In the genomic region with DNA sequence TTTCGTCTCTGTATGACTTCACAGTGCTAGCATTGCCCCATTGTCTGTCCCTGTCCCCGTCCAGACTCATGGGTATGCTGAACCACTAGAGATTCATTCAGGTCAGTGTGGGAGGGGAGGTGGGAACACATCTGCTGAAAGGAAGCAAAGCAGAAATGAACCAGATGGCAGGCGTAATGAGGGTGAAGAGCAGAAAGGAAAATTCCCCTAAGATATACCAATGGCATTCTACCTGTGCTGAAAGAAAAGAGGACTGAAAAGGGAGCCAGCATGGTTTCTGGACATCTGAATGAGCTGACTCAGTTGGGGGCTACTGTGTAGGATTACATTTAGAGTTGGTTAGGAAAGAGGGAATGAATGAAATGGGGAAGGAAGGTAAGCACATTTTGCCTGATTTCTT, we compare ENCODE assay signal across 20 cellular contexts.
DNase-seq lines count a peak whose midpoint lies in the region; ATAC-seq and TF ChIP-seq lines count a peak whose summit lies in the region.
"Had no signal": no experiment of that assay in that cellular context is flagged by ENCODE, and none has a peak within 500 bp of the region (broad histone marks: within the 10 kb centered on the region; RNA-seq: fewer than 3 reads in every experiment).

No MANE protein-coding gene starts in this region.

- no peak; the same call in 2 of the 3 replicates for ATAC-seq in SK-N-SH treated with all-trans-retinoic acid at 6 μM for 48 hours
- ATAC-seq: A549 had no signal

- no peaks in the 10 kb centered on the region for H3K79me2 ChIP-seq in SK-N-SH (ENCODE audit: insufficient read depth)

- no peaks in the 10 kb centered on the region for H3K9me3 ChIP-seq in SK-N-SH
- H3K9me3 ChIP-seq: A549; BLaER1 treated with 17β-estradiol and CSF1 and Interleukin-3, amounts not matched to agents 10 nM and 100 nM; SJCRH30 had no signal

- H3K27ac Mint-ChIP-seq in activated CD4-positive, alpha-beta T cell treated with anti-CD3 and anti-CD28 coated beads, Interleukin-2, amount 10 ng/mL, durations not matched to agents 24 days and 14 days = no peak overlapping the region
- H3K27ac Mint-ChIP-seq: CD8-positive, alpha-beta memory T cell had no signal

- no peaks in the 10 kb centered on the region for H3K4me1 Mint-ChIP-seq in activated CD4-positive, alpha-beta T cell treated with anti-CD3 and anti-CD28 coated beads, Interleukin-2, amount 10 ng/mL, durations not matched to agents 24 days and 14 days
- H3K4me1 Mint-ChIP-seq: CD8-positive, alpha-beta memory T cell had no signal

- H3K27me3 Mint-ChIP-seq in activated CD4-positive, alpha-beta T cell treated with anti-CD3 and anti-CD28 coated beads, Interleukin-2, amount 10 ng/mL, durations not matched to agents 24 days and 14 days = no peaks in the 10 kb centered on the region

- DNase-seq in SK-N-SH (peak; percentile 7), cerebellar cortex (ENCODE audit: low spot score) (peak; percentile 3), iPS-NIHi11 (ENCODE audit: low spot score) (peak; percentile 22), A172 (ENCODE audit: low spot score) (no peak), retina (no peak), SHP77 treated with DMSO at 0.1 percent for 48 hours (lab: John Stamatoyannopoulos, UW) (no peak)
- DNase-seq in activated CD4-positive, alpha-beta T cell treated with anti-CD3 and anti-CD28 coated beads, Interleukin-2, amount 10 ng/mL, durations not matched to agents 24 days and 14 days = no peak
- DNase-seq: CD8-positive, alpha-beta memory T cell; Karpas-422; MG63; NCI-H1092; NCI-H146; NCI-H2081 treated with DMSO at 0.1 percent for 48 hours; NCI-H226; NCI-H526 treated with DMSO at 0.1 percent for 48 hours; OCI-M1; SJCRH30 had no signal

- no peaks in the 10 kb centered on the region for H3K36me3 Mint-ChIP-seq in activated CD4-positive, alpha-beta T cell treated with anti-CD3 and anti-CD28 coated beads, Interleukin-2, amount 10 ng/mL, durations not matched to agents 24 days and 14 days (ENCODE audit: low read depth)
- H3K36me3 Mint-ChIP-seq: CD8-positive, alpha-beta memory T cell had no signal

- CTCF ChIA-PET in SK-N-SH (lab: Yijun Ruan, JAX) = no interaction called here

- intact Hi-C loops in activated CD4-positive, alpha-beta T cell treated with anti-CD3 and anti-CD28 coated beads, Interleukin-2, amount 10 ng/mL, durations not matched to agents 24 days and 14 days (cut with micrococcal nuclease) = no loop called here

- H3K36me3 ChIP-seq in SK-N-SH (replicated peaks in 1 of 2; ENCODE audit: control insufficient read depth in 1 of 2, insufficient read depth in 2 of 2, low read length in 1 of 2) = no peaks in the 10 kb centered on the region
- H3K36me3 ChIP-seq: BLaER1 treated with 17β-estradiol and CSF1 and Interleukin-3, amounts not matched to agents 10 nM and 100 nM; SJCRH30 had no signal

- WGBS in SK-N-SH (ENCODE audit: low lambda C conversion rate) = 75% methylated on average over 3 of the region's 3 CpGs

- no peaks in the 10 kb centered on the region for H4K20me1 ChIP-seq in SK-N-SH (ENCODE audit: insufficient read depth)
- H4K20me1 ChIP-seq: BLaER1 treated with 17β-estradiol and CSF1 and Interleukin-3, amounts not matched to agents 10 nM and 100 nM had no signal

- POLR2A ChIA-PET in SK-N-SH (lab: Yijun Ruan, JAX) = no interaction called here

- H3K9me2 ChIP-seq in SK-N-SH = no peaks in the 10 kb centered on the region

- TF ChIP-seq RAD21 in SK-N-SH (IDR thresholded peaks at IDR 0.05; ENCODE audit: low read length) = no peak

- no peak overlapping the region for H3K4me3 ChIP-seq in SK-N-SH (ENCODE audit: low read depth in 2 of 2, low read length in 1 of 2)
- H3K4me3 ChIP-seq: A549; BLaER1 treated with 17β-estradiol and CSF1 and Interleukin-3, amounts not matched to agents 10 nM and 100 nM; MG63; SJCRH30 had no signal

- H3K4me1 ChIP-seq in SK-N-SH (ENCODE audit: control insufficient read depth in 1 of 2, insufficient read depth in 2 of 2, low read depth in 1 of 2, low read length in 1 of 2) = peaks cover 7 to 15% of the 10 kb centered on the region in 2 experiments; a peak in 3 of 4 replicates
- H3K4me1 ChIP-seq: A549 had no signal

- no peak for TF ChIP-seq CTCF in SK-N-SH (IDR thresholded peaks at IDR 0.05)

- H3K27ac ChIP-seq in SK-N-SH (ENCODE audit: low read depth in 2 of 2, low read length in 1 of 2) = peak overlapping the region in 1 of 2 experiments; percentile 16; a peak in 2 of 4 replicates
- H3K27ac ChIP-seq: A549; BLaER1 treated with 17β-estradiol and CSF1 and Interleukin-3, amounts not matched to agents 10 nM and 100 nM; SJCRH30 had no signal

- H3K4me2 ChIP-seq in SK-N-SH = no peak overlapping the region
- H3K4me2 ChIP-seq: A549; BLaER1 treated with 17β-estradiol and CSF1 and Interleukin-3, amounts not matched to agents 10 nM and 100 nM had no signal

- H3K4me3 Mint-ChIP-seq in activated CD4-positive, alpha-beta T cell treated with anti-CD3 and anti-CD28 coated beads, Interleukin-2, amount 10 ng/mL, durations not matched to agents 24 days and 14 days = no peak overlapping the region

- no peak overlapping the region for H3K9ac ChIP-seq in SK-N-SH
- H3K9ac ChIP-seq: BLaER1 treated with 17β-estradiol and CSF1 and Interleukin-3, amounts not matched to agents 10 nM and 100 nM had no signal

- H3K9me3 Mint-ChIP-seq in activated CD4-positive, alpha-beta T cell treated with anti-CD3 and anti-CD28 coated beads, Interleukin-2, amount 10 ng/mL, durations not matched to agents 24 days and 14 days = no peaks in the 10 kb centered on the region

- H3F3A ChIP-seq in SK-N-SH (replicated peaks; ENCODE audit: insufficient read depth) = peaks cover 9% of the 10 kb centered on the region

- no peak for TF ChIP-seq EP300 in SK-N-SH (IDR thresholded peaks at IDR 0.05; ENCODE audit: borderline replicate concordance in 1 of 2, low read depth in 1 of 2, low read length in 1 of 2)

- H2AFZ ChIP-seq in SK-N-SH (ENCODE audit: low read depth) = no peak overlapping the region

- H3K27me3 ChIP-seq in SK-N-SH (ENCODE audit: insufficient read depth) = no peaks in the 10 kb centered on the region
- H3K27me3 ChIP-seq: BLaER1 treated with 17β-estradiol and CSF1 and Interleukin-3, amounts not matched to agents 10 nM and 100 nM; MG63; SJCRH30 had no signal

TF ChIP-seq in SK-N-SH, 30 proteins besides CTCF, POLR2A, EP300 and RAD21 (continues in another document):
- TF ChIP-seq REST (IDR thresholded peaks at IDR 0.05; ENCODE audit: low read depth, low read length) = no peak
- no peak for TF ChIP-seq ELF1 (IDR thresholded peaks at IDR 0.05)
- no peak for TF ChIP-seq SIN3A (IDR thresholded peaks at IDR 0.05; ENCODE audit: borderline replicate concordance, low read depth, low read length)

TF ChIP-seq in SK-N-SH treated with all-trans-retinoic acid at 6 μM for 48 hours, 23 proteins besides CTCF, POLR2A, EP300 and RAD21 (continues in another document):
- TF ChIP-seq CREB5 (CRISPR knock-in tag; IDR thresholded peaks at IDR 0.05; ENCODE audit: low read depth) (no peak), TCF4 (CRISPR knock-in tag; IDR thresholded peaks at IDR 0.05; ENCODE audit: borderline replicate concordance) (no peak), ZFP30 (CRISPR knock-in tag; IDR thresholded peaks at IDR 0.05) (no peak), TOX (CRISPR knock-in tag; IDR thresholded peaks at IDR 0.05; ENCODE audit: borderline replicate concordance) (no peak), ZC3H10 (CRISPR knock-in tag; IDR thresholded peaks at IDR 0.05) (no peak), ISL1 (CRISPR knock-in tag; IDR thresholded peaks at IDR 0.05) (no peak), POU6F1 (CRISPR knock-in tag; IDR thresholded peaks at IDR 0.05; ENCODE audit: borderline replicate concordance, low read depth) (no peak)
- TF ChIP-seq, protein P1, sequence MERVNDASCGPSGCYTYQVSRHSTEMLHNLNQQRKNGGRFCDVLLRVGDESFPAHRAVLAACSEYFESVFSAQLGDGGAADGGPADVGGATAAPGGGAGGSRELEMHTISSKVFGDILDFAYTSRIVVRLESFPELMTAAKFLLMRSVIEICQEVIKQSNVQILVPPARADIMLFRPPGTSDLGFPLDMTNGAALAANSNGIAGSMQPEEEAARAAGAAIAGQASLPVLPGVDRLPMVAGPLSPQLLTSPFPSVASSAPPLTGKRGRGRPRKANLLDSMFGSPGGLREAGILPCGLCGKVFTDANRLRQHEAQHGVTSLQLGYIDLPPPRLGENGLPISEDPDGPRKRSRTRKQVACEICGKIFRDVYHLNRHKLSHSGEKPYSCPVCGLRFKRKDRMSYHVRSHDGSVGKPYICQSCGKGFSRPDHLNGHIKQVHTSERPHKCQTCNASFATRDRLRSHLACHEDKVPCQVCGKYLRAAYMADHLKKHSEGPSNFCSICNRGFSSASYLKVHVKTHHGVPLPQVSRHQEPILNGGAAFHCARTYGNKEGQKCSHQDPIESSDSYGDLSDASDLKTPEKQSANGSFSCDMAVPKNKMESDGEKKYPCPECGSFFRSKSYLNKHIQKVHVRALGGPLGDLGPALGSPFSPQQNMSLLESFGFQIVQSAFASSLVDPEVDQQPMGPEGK (CRISPR knock-in tag; IDR thresholded peaks at IDR 0.05; ENCODE audit: borderline replicate concordance) = no peak

Comparison
In these comparisons a context has a peak if more than half of its experiments do, and no peak if none do; other contexts are left out.
1. DNase-seq: peak in SK-N-SH (single experiment), cerebellar cortex (single experiment) and iPS-NIHi11 (single experiment); none in A172 (single experiment), retina (single experiment), SHP77 treated with DMSO at 0.1 percent for 48 hours (single experiment) and activated CD4-positive, alpha-beta T cell treated with anti-CD3 and anti-CD28 coated beads, Interleukin-2, amount 10 ng/mL, durations not matched to agents 24 days and 14 days (single experiment).